Comparison of ENCODE assay signal across 1 cellular context in the genomic region with DNA sequence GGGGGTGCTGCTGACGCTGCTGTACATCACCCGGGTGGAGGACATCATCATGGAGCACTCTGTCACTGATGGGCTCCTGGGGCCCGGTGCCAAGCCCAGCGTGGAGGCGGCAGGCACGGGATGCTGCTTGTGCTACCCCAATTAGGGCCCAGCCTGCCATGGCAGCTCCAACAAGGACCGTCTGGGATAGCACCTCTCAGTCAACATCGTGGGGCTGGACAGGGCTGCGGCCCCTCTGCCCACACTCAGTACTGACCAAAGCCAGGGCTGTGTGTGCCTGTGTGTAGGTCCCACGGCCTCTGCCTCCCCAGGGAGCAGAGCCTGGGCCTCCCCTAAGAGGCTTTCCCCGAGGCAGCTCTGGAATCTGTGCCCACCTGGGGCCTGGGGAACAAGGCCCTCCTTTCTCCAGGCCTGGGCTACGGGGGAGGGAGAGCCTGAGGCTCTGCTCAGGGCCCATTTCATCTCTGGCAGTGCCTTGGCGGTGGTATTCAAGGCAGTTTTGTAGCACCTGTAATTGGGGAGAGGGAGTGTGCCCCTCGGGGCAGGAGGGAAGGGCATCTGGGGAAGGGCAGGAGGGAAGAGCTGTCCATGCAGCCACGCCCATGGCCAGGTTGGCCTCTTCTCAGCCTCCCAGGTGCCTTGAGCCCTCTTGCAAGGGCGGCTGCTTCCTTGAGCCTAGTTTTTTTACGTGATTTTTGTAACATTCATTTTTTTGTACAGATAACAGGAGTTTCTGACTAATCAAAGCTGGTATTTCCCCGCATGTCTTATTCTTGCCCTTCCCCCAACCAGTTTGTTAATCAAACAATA.
TF ChIP-seq lines count a peak whose summit lies in the region.

No MANE protein-coding gene starts in this region.

TF ChIP-seq in SK-N-SH, 30 proteins besides CTCF, POLR2A, EP300 and RAD21 (continued from another document):
- TF ChIP-seq TCF12 (IDR thresholded peaks at IDR 0.05): no peak
- TF ChIP-seq NRF1 (IDR thresholded peaks at IDR 0.05; ENCODE audit: low read depth, low read length): no peak
- no peak for TF ChIP-seq FOXJ3 (CRISPR knock-in tag; IDR thresholded peaks at IDR 0.05)
- TF ChIP-seq, protein P1, sequence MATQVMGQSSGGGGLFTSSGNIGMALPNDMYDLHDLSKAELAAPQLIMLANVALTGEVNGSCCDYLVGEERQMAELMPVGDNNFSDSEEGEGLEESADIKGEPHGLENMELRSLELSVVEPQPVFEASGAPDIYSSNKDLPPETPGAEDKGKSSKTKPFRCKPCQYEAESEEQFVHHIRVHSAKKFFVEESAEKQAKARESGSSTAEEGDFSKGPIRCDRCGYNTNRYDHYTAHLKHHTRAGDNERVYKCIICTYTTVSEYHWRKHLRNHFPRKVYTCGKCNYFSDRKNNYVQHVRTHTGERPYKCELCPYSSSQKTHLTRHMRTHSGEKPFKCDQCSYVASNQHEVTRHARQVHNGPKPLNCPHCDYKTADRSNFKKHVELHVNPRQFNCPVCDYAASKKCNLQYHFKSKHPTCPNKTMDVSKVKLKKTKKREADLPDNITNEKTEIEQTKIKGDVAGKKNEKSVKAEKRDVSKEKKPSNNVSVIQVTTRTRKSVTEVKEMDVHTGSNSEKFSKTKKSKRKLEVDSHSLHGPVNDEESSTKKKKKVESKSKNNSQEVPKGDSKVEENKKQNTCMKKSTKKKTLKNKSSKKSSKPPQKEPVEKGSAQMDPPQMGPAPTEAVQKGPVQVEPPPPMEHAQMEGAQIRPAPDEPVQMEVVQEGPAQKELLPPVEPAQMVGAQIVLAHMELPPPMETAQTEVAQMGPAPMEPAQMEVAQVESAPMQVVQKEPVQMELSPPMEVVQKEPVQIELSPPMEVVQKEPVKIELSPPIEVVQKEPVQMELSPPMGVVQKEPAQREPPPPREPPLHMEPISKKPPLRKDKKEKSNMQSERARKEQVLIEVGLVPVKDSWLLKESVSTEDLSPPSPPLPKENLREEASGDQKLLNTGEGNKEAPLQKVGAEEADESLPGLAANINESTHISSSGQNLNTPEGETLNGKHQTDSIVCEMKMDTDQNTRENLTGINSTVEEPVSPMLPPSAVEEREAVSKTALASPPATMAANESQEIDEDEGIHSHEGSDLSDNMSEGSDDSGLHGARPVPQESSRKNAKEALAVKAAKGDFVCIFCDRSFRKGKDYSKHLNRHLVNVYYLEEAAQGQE (IDR thresholded peaks at IDR 0.05; ENCODE audit: low read depth, low read length): no peak
- no peak for TF ChIP-seq CHD2 (IDR thresholded peaks at IDR 0.05; ENCODE audit: low read length, partially characterized antibody)
- TF ChIP-seq RXRA (IDR thresholded peaks at IDR 0.05; ENCODE audit: borderline replicate concordance, low read depth): no peak
- TF ChIP-seq GATA2 (CRISPR knock-in tag; IDR thresholded peaks at IDR 0.05): no peak
- TF ChIP-seq TAF1 (IDR thresholded peaks at IDR 0.05; ENCODE audit: borderline replicate concordance, low read depth, low read length): no peak
- TF ChIP-seq, protein P2, sequence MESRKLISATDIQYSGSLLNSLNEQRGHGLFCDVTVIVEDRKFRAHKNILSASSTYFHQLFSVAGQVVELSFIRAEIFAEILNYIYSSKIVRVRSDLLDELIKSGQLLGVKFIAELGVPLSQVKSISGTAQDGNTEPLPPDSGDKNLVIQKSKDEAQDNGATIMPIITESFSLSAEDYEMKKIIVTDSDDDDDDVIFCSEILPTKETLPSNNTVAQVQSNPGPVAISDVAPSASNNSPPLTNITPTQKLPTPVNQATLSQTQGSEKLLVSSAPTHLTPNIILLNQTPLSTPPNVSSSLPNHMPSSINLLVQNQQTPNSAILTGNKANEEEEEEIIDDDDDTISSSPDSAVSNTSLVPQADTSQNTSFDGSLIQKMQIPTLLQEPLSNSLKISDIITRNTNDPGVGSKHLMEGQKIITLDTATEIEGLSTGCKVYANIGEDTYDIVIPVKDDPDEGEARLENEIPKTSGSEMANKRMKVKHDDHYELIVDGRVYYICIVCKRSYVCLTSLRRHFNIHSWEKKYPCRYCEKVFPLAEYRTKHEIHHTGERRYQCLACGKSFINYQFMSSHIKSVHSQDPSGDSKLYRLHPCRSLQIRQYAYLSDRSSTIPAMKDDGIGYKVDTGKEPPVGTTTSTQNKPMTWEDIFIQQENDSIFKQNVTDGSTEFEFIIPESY (IDR thresholded peaks at IDR 0.05; ENCODE audit: borderline replicate concordance, low read depth): no peak
- TF ChIP-seq EZH2phosphoT487 (IDR thresholded peaks at IDR 0.05; ENCODE audit: borderline replicate concordance, low read depth): no peak
- no peak for TF ChIP-seq RCOR1 (IDR thresholded peaks at IDR 0.05; ENCODE audit: low read length)
- no peak for TF ChIP-seq FOXM1 (IDR thresholded peaks at IDR 0.05; ENCODE audit: low read depth)
- TF ChIP-seq RFX5 (IDR thresholded peaks at IDR 0.05; ENCODE audit: low read length): no peak
- TF ChIP-seq, protein P3, sequence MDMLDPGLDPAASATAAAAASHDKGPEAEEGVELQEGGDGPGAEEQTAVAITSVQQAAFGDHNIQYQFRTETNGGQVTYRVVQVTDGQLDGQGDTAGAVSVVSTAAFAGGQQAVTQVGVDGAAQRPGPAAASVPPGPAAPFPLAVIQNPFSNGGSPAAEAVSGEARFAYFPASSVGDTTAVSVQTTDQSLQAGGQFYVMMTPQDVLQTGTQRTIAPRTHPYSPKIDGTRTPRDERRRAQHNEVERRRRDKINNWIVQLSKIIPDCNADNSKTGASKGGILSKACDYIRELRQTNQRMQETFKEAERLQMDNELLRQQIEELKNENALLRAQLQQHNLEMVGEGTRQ (IDR thresholded peaks at IDR 0.05; ENCODE audit: borderline replicate concordance, low read depth, low read length): no peak
- TF ChIP-seq, protein P4, sequence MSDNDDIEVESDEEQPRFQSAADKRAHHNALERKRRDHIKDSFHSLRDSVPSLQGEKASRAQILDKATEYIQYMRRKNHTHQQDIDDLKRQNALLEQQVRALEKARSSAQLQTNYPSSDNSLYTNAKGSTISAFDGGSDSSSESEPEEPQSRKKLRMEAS (IDR thresholded peaks at IDR 0.05; ENCODE audit: low read depth): no peak
- no peak for TF ChIP-seq MXI1 (IDR thresholded peaks at IDR 0.05; ENCODE audit: low read depth, low read length)
